1 cellular context compared by ENCODE assay signal in the genomic region with DNA sequence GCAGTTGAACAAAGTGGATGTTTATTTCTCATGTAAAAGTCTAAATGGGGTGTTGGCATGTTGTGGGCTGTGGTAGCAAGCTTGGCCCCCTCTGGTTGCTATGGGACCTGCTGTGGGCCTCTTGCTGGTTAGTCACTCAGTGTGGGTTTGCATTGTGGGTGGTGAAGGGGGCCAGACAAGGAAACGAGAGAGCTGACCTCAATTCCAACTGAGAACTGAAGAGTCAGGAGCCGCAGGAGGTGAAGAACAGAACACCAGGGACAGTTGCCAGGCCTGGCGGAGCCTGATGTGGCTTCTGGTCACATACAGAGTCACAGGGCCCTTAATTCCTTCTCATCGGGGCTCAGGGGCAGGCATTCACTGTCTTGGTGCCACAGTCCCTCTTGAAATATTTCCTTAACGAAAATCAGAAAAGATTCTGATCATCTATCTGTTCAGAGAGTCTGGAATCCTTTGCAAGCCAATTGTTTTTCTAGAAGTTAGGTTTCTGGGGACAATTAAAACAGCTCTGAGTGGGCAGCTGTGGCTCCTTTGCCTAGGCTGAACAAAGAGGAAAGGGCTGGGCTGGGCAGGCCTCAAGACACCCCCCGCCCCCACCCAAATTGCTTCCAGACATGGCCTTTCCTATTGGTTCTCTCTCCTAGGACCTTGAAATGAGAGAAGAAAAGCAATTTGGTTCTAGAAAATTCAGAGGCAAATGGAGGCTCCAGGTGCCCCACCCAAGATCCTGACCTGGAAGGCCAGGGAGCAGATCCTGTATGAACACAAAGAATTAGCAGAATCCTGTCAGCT.
A peak's percentile ranks its signal among the peaks of the same experiment; 100 is the strongest.
TF ChIP-seq lines count a peak whose summit lies in the region.

No MANE protein-coding gene starts in this region.

TF ChIP-seq in GM12878, 131 proteins besides CTCF, POLR2A, EP300 and RAD21 (continued from another document and continues in another):
- TF ChIP-seq, protein P1, sequence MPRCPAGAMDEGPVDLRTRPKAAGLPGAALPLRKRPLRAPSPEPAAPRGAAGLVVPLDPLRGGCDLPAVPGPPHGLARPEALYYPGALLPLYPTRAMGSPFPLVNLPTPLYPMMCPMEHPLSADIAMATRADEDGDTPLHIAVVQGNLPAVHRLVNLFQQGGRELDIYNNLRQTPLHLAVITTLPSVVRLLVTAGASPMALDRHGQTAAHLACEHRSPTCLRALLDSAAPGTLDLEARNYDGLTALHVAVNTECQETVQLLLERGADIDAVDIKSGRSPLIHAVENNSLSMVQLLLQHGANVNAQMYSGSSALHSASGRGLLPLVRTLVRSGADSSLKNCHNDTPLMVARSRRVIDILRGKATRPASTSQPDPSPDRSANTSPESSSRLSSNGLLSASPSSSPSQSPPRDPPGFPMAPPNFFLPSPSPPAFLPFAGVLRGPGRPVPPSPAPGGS (IDR thresholded peaks at IDR 0.05; ENCODE audit: borderline replicate concordance, insufficient read depth, low read depth, low read length, poor library complexity, severe bottlenecking), result no peak
- TF ChIP-seq GABPA (IDR thresholded peaks at IDR 0.05; ENCODE audit: low read depth) (no peak), NRF1 (conservative IDR thresholded peaks at IDR 0.05; ENCODE audit: low read depth, low read length) (no peak), HDAC6 (IDR thresholded peaks at IDR 0.05; ENCODE audit: unreplicated experiment) (no peak), BRCA1 (IDR thresholded peaks at IDR 0.05; ENCODE audit: low read depth, low read length) (no peak), ZZZ3 (IDR thresholded peaks at IDR 0.05; ENCODE audit: control insufficient read depth, insufficient read length, low read depth) (no peak), TBL1XR1 (IDR thresholded peaks at IDR 0.05; ENCODE audit: low read depth, low read length) (no peak), TAF1 (IDR thresholded peaks at IDR 0.05; ENCODE audit: borderline replicate concordance, low read depth, low read length) (no peak), YBX1 (IDR thresholded peaks at IDR 0.05) (no peak), SREBF2 (IDR thresholded peaks at IDR 0.05; ENCODE audit: low read length) (no peak), CREM (IDR thresholded peaks at IDR 0.05; ENCODE audit: low read depth) (no peak), MXI1 (IDR thresholded peaks at IDR 0.05; ENCODE audit: low read depth, low read length) (no peak), CHD4 (IDR thresholded peaks at IDR 0.05) (no peak), SPI1 (IDR thresholded peaks at IDR 0.05; ENCODE audit: borderline replicate concordance, insufficient read depth, low read depth, low read length) (no peak), KAT2A (conservative IDR thresholded peaks at IDR 0.05; ENCODE audit: control insufficient read depth, low read depth, low read length) (no peak), TARDBP (IDR thresholded peaks at IDR 0.05; ENCODE audit: borderline replicate concordance) (no peak), SRF (IDR thresholded peaks at IDR 0.05; ENCODE audit: low read depth in 2 of 2, low read length in 2 of 2) (no peak), ZSCAN29 (IDR thresholded peaks at IDR 0.05) (no peak), NR2C2 (IDR thresholded peaks at IDR 0.05; ENCODE audit: borderline replicate concordance, control insufficient read depth, insufficient read length, low read depth) (no peak), FOXK2 (IDR thresholded peaks at IDR 0.05) (no peak), BCL11A (IDR thresholded peaks at IDR 0.05; ENCODE audit: low read depth, low read length) (peak; percentile 44; the same call in 1 of the 2 replicates), RELA (IDR thresholded peaks at IDR 0.05; ENCODE audit: borderline replicate concordance, partially characterized antibody) (no peak), IKZF2 (IDR thresholded peaks at IDR 0.05) (peak; percentile 56 to 67), JUNB (IDR thresholded peaks at IDR 0.05) (no peak), CBFB (IDR thresholded peaks at IDR 0.05; ENCODE audit: low read depth) (no peak), EZH2 (IDR thresholded peaks at IDR 0.05; ENCODE audit: borderline replicate concordance, control insufficient read depth, low read depth, low read length) (no peak), SUPT20H (IDR thresholded peaks at IDR 0.05; ENCODE audit: borderline replicate concordance, control insufficient read depth, low read depth, low read length) (no peak), PAX8 (IDR thresholded peaks at IDR 0.05) (no peak), ESRRA (IDR thresholded peaks at IDR 0.05; ENCODE audit: low read length) (no peak)
- TF ChIP-seq, protein P2, sequence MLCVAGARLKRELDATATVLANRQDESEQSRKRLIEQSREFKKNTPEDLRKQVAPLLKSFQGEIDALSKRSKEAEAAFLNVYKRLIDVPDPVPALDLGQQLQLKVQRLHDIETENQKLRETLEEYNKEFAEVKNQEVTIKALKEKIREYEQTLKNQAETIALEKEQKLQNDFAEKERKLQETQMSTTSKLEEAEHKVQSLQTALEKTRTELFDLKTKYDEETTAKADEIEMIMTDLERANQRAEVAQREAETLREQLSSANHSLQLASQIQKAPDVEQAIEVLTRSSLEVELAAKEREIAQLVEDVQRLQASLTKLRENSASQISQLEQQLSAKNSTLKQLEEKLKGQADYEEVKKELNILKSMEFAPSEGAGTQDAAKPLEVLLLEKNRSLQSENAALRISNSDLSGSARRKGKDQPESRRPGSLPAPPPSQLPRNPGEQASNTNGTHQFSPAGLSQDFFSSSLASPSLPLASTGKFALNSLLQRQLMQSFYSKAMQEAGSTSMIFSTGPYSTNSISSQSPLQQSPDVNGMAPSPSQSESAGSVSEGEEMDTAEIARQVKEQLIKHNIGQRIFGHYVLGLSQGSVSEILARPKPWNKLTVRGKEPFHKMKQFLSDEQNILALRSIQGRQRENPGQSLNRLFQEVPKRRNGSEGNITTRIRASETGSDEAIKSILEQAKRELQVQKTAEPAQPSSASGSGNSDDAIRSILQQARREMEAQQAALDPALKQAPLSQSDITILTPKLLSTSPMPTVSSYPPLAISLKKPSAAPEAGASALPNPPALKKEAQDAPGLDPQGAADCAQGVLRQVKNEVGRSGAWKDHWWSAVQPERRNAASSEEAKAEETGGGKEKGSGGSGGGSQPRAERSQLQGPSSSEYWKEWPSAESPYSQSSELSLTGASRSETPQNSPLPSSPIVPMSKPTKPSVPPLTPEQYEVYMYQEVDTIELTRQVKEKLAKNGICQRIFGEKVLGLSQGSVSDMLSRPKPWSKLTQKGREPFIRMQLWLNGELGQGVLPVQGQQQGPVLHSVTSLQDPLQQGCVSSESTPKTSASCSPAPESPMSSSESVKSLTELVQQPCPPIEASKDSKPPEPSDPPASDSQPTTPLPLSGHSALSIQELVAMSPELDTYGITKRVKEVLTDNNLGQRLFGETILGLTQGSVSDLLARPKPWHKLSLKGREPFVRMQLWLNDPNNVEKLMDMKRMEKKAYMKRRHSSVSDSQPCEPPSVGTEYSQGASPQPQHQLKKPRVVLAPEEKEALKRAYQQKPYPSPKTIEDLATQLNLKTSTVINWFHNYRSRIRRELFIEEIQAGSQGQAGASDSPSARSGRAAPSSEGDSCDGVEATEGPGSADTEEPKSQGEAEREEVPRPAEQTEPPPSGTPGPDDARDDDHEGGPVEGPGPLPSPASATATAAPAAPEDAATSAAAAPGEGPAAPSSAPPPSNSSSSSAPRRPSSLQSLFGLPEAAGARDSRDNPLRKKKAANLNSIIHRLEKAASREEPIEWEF (IDR thresholded peaks at IDR 0.05; ENCODE audit: insufficient replicate concordance, low read depth, low read length), result no peak
- TF ChIP-seq, protein P3, sequence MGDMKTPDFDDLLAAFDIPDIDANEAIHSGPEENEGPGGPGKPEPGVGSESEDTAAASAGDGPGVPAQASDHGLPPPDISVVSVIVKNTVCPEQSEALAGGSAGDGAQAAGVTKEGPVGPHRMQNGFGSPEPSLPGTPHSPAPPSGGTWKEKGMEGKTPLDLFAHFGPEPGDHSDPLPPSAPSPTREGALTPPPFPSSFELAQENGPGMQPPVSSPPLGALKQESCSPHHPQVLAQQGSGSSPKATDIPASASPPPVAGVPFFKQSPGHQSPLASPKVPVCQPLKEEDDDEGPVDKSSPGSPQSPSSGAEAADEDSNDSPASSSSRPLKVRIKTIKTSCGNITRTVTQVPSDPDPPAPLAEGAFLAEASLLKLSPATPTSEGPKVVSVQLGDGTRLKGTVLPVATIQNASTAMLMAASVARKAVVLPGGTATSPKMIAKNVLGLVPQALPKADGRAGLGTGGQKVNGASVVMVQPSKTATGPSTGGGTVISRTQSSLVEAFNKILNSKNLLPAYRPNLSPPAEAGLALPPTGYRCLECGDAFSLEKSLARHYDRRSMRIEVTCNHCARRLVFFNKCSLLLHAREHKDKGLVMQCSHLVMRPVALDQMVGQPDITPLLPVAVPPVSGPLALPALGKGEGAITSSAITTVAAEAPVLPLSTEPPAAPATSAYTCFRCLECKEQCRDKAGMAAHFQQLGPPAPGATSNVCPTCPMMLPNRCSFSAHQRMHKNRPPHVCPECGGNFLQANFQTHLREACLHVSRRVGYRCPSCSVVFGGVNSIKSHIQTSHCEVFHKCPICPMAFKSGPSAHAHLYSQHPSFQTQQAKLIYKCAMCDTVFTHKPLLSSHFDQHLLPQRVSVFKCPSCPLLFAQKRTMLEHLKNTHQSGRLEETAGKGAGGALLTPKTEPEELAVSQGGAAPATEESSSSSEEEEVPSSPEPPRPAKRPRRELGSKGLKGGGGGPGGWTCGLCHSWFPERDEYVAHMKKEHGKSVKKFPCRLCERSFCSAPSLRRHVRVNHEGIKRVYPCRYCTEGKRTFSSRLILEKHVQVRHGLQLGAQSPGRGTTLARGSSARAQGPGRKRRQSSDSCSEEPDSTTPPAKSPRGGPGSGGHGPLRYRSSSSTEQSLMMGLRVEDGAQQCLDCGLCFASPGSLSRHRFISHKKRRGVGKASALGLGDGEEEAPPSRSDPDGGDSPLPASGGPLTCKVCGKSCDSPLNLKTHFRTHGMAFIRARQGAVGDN (IDR thresholded peaks at IDR 0.05), result no peak
- TF ChIP-seq, protein P4, sequence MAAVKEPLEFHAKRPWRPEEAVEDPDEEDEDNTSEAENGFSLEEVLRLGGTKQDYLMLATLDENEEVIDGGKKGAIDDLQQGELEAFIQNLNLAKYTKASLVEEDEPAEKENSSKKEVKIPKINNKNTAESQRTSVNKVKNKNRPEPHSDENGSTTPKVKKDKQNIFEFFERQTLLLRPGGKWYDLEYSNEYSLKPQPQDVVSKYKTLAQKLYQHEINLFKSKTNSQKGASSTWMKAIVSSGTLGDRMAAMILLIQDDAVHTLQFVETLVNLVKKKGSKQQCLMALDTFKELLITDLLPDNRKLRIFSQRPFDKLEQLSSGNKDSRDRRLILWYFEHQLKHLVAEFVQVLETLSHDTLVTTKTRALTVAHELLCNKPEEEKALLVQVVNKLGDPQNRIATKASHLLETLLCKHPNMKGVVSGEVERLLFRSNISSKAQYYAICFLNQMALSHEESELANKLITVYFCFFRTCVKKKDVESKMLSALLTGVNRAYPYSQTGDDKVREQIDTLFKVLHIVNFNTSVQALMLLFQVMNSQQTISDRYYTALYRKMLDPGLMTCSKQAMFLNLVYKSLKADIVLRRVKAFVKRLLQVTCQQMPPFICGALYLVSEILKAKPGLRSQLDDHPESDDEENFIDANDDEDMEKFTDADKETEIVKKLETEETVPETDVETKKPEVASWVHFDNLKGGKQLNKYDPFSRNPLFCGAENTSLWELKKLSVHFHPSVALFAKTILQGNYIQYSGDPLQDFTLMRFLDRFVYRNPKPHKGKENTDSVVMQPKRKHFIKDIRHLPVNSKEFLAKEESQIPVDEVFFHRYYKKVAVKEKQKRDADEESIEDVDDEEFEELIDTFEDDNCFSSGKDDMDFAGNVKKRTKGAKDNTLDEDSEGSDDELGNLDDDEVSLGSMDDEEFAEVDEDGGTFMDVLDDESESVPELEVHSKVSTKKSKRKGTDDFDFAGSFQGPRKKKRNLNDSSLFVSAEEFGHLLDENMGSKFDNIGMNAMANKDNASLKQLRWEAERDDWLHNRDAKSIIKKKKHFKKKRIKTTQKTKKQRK (IDR thresholded peaks at IDR 0.05; ENCODE audit: low read depth, low read length), result no peak
- TF ChIP-seq, protein P5, sequence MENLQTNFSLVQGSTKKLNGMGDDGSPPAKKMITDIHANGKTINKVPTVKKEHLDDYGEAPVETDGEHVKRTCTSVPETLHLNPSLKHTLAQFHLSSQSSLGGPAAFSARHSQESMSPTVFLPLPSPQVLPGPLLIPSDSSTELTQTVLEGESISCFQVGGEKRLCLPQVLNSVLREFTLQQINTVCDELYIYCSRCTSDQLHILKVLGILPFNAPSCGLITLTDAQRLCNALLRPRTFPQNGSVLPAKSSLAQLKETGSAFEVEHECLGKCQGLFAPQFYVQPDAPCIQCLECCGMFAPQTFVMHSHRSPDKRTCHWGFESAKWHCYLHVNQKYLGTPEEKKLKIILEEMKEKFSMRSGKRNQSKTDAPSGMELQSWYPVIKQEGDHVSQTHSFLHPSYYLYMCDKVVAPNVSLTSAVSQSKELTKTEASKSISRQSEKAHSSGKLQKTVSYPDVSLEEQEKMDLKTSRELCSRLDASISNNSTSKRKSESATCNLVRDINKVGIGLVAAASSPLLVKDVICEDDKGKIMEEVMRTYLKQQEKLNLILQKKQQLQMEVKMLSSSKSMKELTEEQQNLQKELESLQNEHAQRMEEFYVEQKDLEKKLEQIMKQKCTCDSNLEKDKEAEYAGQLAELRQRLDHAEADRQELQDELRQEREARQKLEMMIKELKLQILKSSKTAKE (IDR thresholded peaks at IDR 0.05; ENCODE audit: low read depth, poor library complexity, severe bottlenecking), result no peak
- TF ChIP-seq, protein P6, sequence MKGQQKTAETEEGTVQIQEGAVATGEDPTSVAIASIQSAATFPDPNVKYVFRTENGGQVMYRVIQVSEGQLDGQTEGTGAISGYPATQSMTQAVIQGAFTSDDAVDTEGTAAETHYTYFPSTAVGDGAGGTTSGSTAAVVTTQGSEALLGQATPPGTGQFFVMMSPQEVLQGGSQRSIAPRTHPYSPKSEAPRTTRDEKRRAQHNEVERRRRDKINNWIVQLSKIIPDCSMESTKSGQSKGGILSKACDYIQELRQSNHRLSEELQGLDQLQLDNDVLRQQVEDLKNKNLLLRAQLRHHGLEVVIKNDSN (IDR thresholded peaks at IDR 0.05; ENCODE audit: borderline replicate concordance, extremely low read length, insufficient read depth, low read depth, low read length), result no peak
- TF ChIP-seq, protein P7, sequence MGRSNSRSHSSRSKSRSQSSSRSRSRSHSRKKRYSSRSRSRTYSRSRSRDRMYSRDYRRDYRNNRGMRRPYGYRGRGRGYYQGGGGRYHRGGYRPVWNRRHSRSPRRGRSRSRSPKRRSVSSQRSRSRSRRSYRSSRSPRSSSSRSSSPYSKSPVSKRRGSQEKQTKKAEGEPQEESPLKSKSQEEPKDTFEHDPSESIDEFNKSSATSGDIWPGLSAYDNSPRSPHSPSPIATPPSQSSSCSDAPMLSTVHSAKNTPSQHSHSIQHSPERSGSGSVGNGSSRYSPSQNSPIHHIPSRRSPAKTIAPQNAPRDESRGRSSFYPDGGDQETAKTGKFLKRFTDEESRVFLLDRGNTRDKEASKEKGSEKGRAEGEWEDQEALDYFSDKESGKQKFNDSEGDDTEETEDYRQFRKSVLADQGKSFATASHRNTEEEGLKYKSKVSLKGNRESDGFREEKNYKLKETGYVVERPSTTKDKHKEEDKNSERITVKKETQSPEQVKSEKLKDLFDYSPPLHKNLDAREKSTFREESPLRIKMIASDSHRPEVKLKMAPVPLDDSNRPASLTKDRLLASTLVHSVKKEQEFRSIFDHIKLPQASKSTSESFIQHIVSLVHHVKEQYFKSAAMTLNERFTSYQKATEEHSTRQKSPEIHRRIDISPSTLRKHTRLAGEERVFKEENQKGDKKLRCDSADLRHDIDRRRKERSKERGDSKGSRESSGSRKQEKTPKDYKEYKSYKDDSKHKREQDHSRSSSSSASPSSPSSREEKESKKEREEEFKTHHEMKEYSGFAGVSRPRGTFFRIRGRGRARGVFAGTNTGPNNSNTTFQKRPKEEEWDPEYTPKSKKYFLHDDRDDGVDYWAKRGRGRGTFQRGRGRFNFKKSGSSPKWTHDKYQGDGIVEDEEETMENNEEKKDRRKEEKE (IDR thresholded peaks at IDR 0.05), result no peak
